In genomic region chr18:75962177-75962576, GRCh38 we compare ENCODE assay signal across 20 cellular contexts.
DNase-seq lines count a peak whose midpoint lies in the region; ATAC-seq, FAIRE-seq and TF ChIP-seq lines count a peak whose summit lies in the region.
"Had no signal": no experiment of that assay in that cellular context is flagged by ENCODE, and none has a peak within 500 bp of the region (broad histone marks: within the 10 kb centered on the region; RNA-seq: fewer than 3 reads in every experiment).

No MANE protein-coding gene starts in this region.

- ATAC-seq in HG03280 (IDR thresholded peaks at IDR 0.05; ENCODE audit: unreplicated experiment) (no peak), GM18517 (IDR thresholded peaks at IDR 0.05; ENCODE audit: unreplicated experiment) (no peak)
- ATAC-seq: CD8-positive, alpha-beta T cell; GM12878; HCT116 had no signal

- DNase-seq in D721Med (ENCODE audit: insufficient read length, low spot score) (no peak), amniotic epithelial cell (ENCODE audit: low read depth) (peak; percentile 2), mesothelial cell of epicardium (ENCODE audit: low spot score in 2 of 2, unreplicated experiment in 2 of 2) (no peak), H54 (ENCODE audit: insufficient read length, low spot score) (no peak)
- DNase-seq: Calu3; CD8-positive, alpha-beta T cell; DMS 273 treated with DMSO at 0.1 percent for 48 hours; DMS53; DND-41; EL; GM23248; H7; HFFc6 had no signal

- FAIRE-seq in D721Med (lab: Jason Lieb, UNC) (peak; percentile 97), H54 (lab: Jason Lieb, UNC) (no peak)
- FAIRE-seq: GM12878, HTR-8/SVneo had no signal

- TF ChIP-seq RAD21 in Ishikawa (IDR thresholded peaks at IDR 0.05; ENCODE audit: low read depth): no peak

- TF ChIP-seq EP300 in Ishikawa (IDR thresholded peaks at IDR 0.05; ENCODE audit: borderline replicate concordance): no peak

- no peak for TF ChIP-seq POLR2A in H54 (IDR thresholded peaks at IDR 0.05; ENCODE audit: low read depth, low read length)

- TF ChIP-seq CTCF in D721Med (IDR thresholded peaks at IDR 0.05; ENCODE audit: insufficient read depth, missing control alignments) (no peak), mesothelial cell of epicardium (IDR thresholded peaks at IDR 0.05; ENCODE audit: unreplicated experiment) (no peak)

- peaks cover 3% of the 10 kb centered on the region for H3K36me3 Mint-ChIP-seq in mesothelial cell of epicardium
- H3K36me3 Mint-ChIP-seq: CD8-positive, alpha-beta T cell had no signal

- H3K4me1 Mint-ChIP-seq in mesothelial cell of epicardium: peaks cover 44% of the 10 kb centered on the region
- H3K4me1 Mint-ChIP-seq: B cell had no signal

- no peaks in the 10 kb centered on the region for H3K27me3 Mint-ChIP-seq in mesothelial cell of epicardium (ENCODE audit: low read depth)
- H3K27me3 Mint-ChIP-seq: B cell had no signal

- H3K27ac Mint-ChIP-seq in mesothelial cell of epicardium: peak overlapping the region; percentile 66
- H3K27ac Mint-ChIP-seq: B cell; CD8-positive, alpha-beta T cell; HFFc6 had no signal

- peaks cover 16% of the 10 kb centered on the region for H3K9me3 Mint-ChIP-seq in mesothelial cell of epicardium
- H3K9me3 Mint-ChIP-seq: CD8-positive, alpha-beta T cell had no signal

- no peak overlapping the region for H3K4me3 Mint-ChIP-seq in mesothelial cell of epicardium
- H3K4me3 Mint-ChIP-seq: B cell; CD8-positive, alpha-beta T cell; HFFc6 had no signal

TF ChIP-seq in Ishikawa, 13 proteins besides CTCF, POLR2A, EP300 and RAD21:
- 0 out of 2 replicates have a peak, but pooled peaks have one; percentile 18 for TF ChIP-seq CEBPB (IDR thresholded peaks at IDR 0.05)
- no peak for TF ChIP-seq FOXM1 (IDR thresholded peaks at IDR 0.05; ENCODE audit: borderline replicate concordance, low read depth)
